Comparison of ENCODE assay signal across 21 cellular contexts in genomic region chr6:142796024-142796423, GRCh38.
"Had no signal": no experiment of that assay in that cellular context is flagged by ENCODE, and none has a peak within 500 bp of the region (broad histone marks: within the 10 kb centered on the region; RNA-seq: fewer than 3 reads in every experiment).

No MANE protein-coding gene starts in this region.

- H3K4me1 Mint-ChIP-seq: neural crest cell had no signal

- H3K27ac ChIP-seq: coronary artery, epithelial cell of prostate, gastroesophageal sphincter, stomach, suprapubic skin, vagina, WERI-Rb-1 had no signal

- H3K4me3 Mint-ChIP-seq: activated naive CD8-positive, alpha-beta T cell treated with anti-CD3 and anti-CD28 coated beads, Interleukin-2, amount 10 ng/mL, durations not matched to agents 7 days and 5 days; memory B cell; neural crest cell; stimulated activated memory B cell treated with anti-CD40 and anti-IgM and Interleukin-4, amounts not matched to agents 10 μg/mL and 1 μg/mL and 100 μg/mL, for 72 hours had no signal

- ATAC-seq: gastroesophageal sphincter; sciatic nerve; stimulated activated memory B cell treated with anti-CD40 and anti-IgM and Interleukin-4, amounts not matched to agents 10 μg/mL and 1 μg/mL and 100 μg/mL, for 72 hours had no signal

- H3K27me3 ChIP-seq: gastroesophageal sphincter, stomach, suprapubic skin, vagina had no signal

- H3K27me3 Mint-ChIP-seq: activated naive CD8-positive, alpha-beta T cell treated with anti-CD3 and anti-CD28 coated beads, Interleukin-2, amount 10 ng/mL, durations not matched to agents 7 days and 5 days; memory B cell; stimulated activated memory B cell treated with anti-CD40 and anti-IgM and Interleukin-4, amounts not matched to agents 10 μg/mL and 1 μg/mL and 100 μg/mL, for 72 hours had no signal

- H3K4me3 ChIP-seq: coronary artery, gastroesophageal sphincter, stomach, suprapubic skin, vagina had no signal

- H3K27ac Mint-ChIP-seq: activated naive CD8-positive, alpha-beta T cell treated with anti-CD3 and anti-CD28 coated beads, Interleukin-2, amount 10 ng/mL, durations not matched to agents 7 days and 5 days; memory B cell; stimulated activated memory B cell treated with anti-CD40 and anti-IgM and Interleukin-4, amounts not matched to agents 10 μg/mL and 1 μg/mL and 100 μg/mL, for 72 hours had no signal

- H3K9me3 ChIP-seq: gastroesophageal sphincter, stomach, suprapubic skin, vagina had no signal

- DNase-seq: activated CD4-positive, CD25-positive, alpha-beta regulatory T cell treated with anti-CD3 and anti-CD28 coated beads, Interleukin-2, amount 50 U/mL, for 72 hours; activated effector memory CD4-positive, alpha-beta T cell treated with anti-CD3 and anti-CD28 coated beads, Interleukin-2, amount 50 U/mL, for 16 hours; activated naive CD8-positive, alpha-beta T cell treated with anti-CD3 and anti-CD28 coated beads, Interleukin-2, amount 10 ng/mL, durations not matched to agents 7 days and 5 days; activated T-cell treated with anti-CD3 and anti-CD28 coated beads, Interleukin-2, amount 50 U/mL, for 48 hours; amygdala; cerebellar nuclear complex; hypothalamus; posterior cingulate gyrus; small intestine; stomach; SW 1271; WERI-Rb-1 had no signal

- H3K4me1 ChIP-seq: gastroesophageal sphincter, vagina had no signal

- H3K9me3 Mint-ChIP-seq: activated naive CD8-positive, alpha-beta T cell treated with anti-CD3 and anti-CD28 coated beads, Interleukin-2, amount 10 ng/mL, durations not matched to agents 7 days and 5 days; memory B cell; neural crest cell; stimulated activated memory B cell treated with anti-CD40 and anti-IgM and Interleukin-4, amounts not matched to agents 10 μg/mL and 1 μg/mL and 100 μg/mL, for 72 hours had no signal

- H3K36me3 ChIP-seq: gastroesophageal sphincter, stomach, suprapubic skin, vagina, WERI-Rb-1 had no signal
